In genomic region chr4:118953276-118953675, GRCh38 we compare ENCODE assay signal across 29 cellular contexts.
DNase-seq lines count a peak whose midpoint lies in the region; ATAC-seq and TF ChIP-seq lines count a peak whose summit lies in the region.
"Had no signal": no experiment of that assay in that cellular context is flagged by ENCODE, and none has a peak within 500 bp of the region (broad histone marks: within the 10 kb centered on the region; RNA-seq: fewer than 3 reads in every experiment).

No MANE protein-coding gene starts in this region.

- H3K9ac ChIP-seq in rectal smooth muscle tissue (ENCODE audit: low read length): no peak overlapping the region

- in situ Hi-C loops in ACHN (cut with HindIII; ENCODE audit: low pct_ligation_motif_present, low pct_unique_long_range_greater_than_20kb, low sequenced_read_pairs): no loop called here

- ATAC-seq in HG03565 (IDR thresholded peaks at IDR 0.05; ENCODE audit: unreplicated experiment): no peak
- no peak for ATAC-seq in GM19023 (IDR thresholded peaks at IDR 0.05; ENCODE audit: unreplicated experiment)
- ATAC-seq: activated naive CD8-positive, alpha-beta T cell treated with anti-CD3 and anti-CD28 coated beads, Interleukin-2, amount 50 U/mL, for 24 hours; effector memory CD8-positive, alpha-beta T cell; heart left ventricle; mucosa of descending colon; T-helper 17 cell had no signal

- peak overlapping the region; percentile 27 for H3K27ac ChIP-seq in rectal smooth muscle tissue (ENCODE audit: low read depth, low read length)
- H3K27ac ChIP-seq: ovary, SK-N-MC, spleen had no signal

- no peaks in the 10 kb centered on the region for H3K36me3 ChIP-seq in rectal smooth muscle tissue (ENCODE audit: control insufficient read depth, insufficient read depth, low read length)
- H3K36me3 ChIP-seq: heart left ventricle, ovary, spleen had no signal

- TF ChIP-seq CTCF in epithelial cell of esophagus (IDR thresholded peaks at IDR 0.05; ENCODE audit: insufficient read depth, low read depth, low read length, missing control alignments): no peak

- H3K4me1 ChIP-seq in rectal smooth muscle tissue (ENCODE audit: control insufficient read depth, insufficient read depth, low read length): peaks cover 32% of the 10 kb centered on the region

- peak; percentile 65 for DNase-seq in ACHN
- DNase-seq in M059J (ENCODE audit: low read depth): peak; percentile 27
- peak; percentile 12 for DNase-seq in epithelial cell of esophagus (ENCODE audit: low read depth)
- no peak for DNase-seq in MV-4-11 (lab: John Stamatoyannopoulos, UW)
- no peak for DNase-seq in ureter (ENCODE audit: low spot score)
- DNase-seq: activated CD4-positive, alpha-beta T cell treated with anti-CD3 and anti-CD28 coated beads, Interleukin-2, amount 50 U/mL, for 4 hours; activated CD4-positive, CD25-positive, alpha-beta regulatory T cell; activated naive CD4-positive, alpha-beta T cell; activated naive CD8-positive, alpha-beta T cell treated with anti-CD3 and anti-CD28 coated beads, Interleukin-2, amount 50 U/mL, for 24 hours; CD4-positive, alpha-beta memory T cell; central memory CD4-positive, alpha-beta T cell; effector memory CD8-positive, alpha-beta T cell; erythroblast; H9; heart left ventricle; kidney glomerular epithelial cell; mucosa of descending colon; NCI-H1048; NCI-H1694 treated with DMSO at 0.1 percent for 48 hours; NCI-H2171; NCI-H510A; ovary; spleen; stimulated activated CD4-positive, alpha-beta T cell treated with anti-CD3 and anti-CD28 coated beads, Interleukin-2, amount 100 ng/mL, for 24 hours; T-helper 17 cell had no signal

- H3K4me3 ChIP-seq in epithelial cell of esophagus (ENCODE audit: low read length) (no peak overlapping the region), rectal smooth muscle tissue (ENCODE audit: low read length) (no peak overlapping the region)
- H3K4me3 ChIP-seq: mucosa of descending colon, ovary, SK-N-MC, spleen had no signal

- H3K27me3 ChIP-seq in rectal smooth muscle tissue (ENCODE audit: control insufficient read depth, insufficient read depth, low read length): no peaks in the 10 kb centered on the region
- H3K27me3 ChIP-seq: heart left ventricle, ovary, spleen had no signal

Comparison
In these comparisons a context has a peak if more than half of its experiments do, and no peak if none do; other contexts are left out.
1. DNase-seq: peak in ACHN (single experiment), M059J (single experiment) and epithelial cell of esophagus (single experiment); none in MV-4-11 (single experiment) and ureter (single experiment).